Comparison of ENCODE assay signal across 9 cellular contexts in the genomic region with DNA sequence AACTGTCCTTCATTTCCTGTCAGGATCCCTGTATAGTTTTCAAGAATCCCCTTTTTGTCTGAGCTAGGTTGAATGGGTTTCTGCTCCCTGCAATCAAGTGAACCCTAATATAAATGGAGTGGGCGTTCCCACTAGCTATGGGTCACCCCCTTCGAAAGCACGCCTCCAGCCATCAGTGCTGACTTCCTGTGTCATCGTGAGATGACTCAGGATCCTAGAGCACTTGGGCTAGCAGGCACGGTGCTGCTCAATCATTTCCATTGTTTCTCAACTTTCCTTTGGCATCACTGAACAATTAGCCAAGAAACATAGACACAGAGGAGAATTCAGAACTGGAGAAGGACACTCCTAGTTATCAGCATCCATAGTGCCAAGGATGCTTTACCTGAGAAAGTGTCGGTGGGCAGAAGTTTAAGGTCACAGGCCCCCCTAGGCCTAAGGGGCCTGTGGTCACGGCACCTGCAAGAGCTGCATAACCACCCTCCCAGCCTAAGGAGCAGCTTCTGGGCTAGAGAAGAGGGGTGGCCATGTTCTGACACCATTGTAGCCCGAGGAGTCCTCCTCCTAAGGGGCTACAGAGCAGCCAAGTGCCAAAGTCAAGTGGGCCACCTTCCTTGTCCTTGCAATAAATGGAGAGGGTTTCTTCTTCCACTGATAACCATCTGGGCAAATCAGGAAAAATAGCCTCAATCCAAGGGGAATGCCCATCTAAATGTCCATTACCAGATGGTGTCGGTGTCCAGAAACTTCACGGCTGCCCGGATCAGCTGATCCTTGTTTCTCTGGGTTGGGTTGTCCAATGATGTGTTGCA. TPM values are rescaled to one million over a fixed set of nuclear protein-coding genes. Genes with fewer than 3 reads are reported as not detected.
DNase-seq lines count a peak whose midpoint lies in the region; ATAC-seq, FAIRE-seq and TF ChIP-seq lines count a peak whose summit lies in the region.
"Had no signal": no experiment of that assay in that cellular context is flagged by ENCODE, and none has a peak within 500 bp of the region (broad histone marks: within the 10 kb centered on the region; RNA-seq: fewer than 3 reads in every experiment).

No MANE protein-coding gene starts in this region.

- no peaks in the 10 kb centered on the region for H3K79me2 ChIP-seq in endothelial cell of umbilical vein (ENCODE audit: control insufficient read depth, insufficient read depth, low read length)

- no peak overlapping the region for H2BK15ac ChIP-seq in IMR-90 (ENCODE audit: low read depth, low read length)

- peak overlapping the region in 1 of 2 experiments; percentile 32; a peak in 1 of 4 replicates for H4K8ac ChIP-seq in IMR-90 (ENCODE audit: low read depth in 2 of 2, low read length in 2 of 2)

- H3K4me3 ChIP-seq in left ventricle myocardium inferior (no peak overlapping the region), right atrium auricular region (no peak overlapping the region), IMR-90 (ENCODE audit: insufficient read depth, low read depth, low read length) (no peak overlapping the region), endothelial cell of umbilical vein (replicated peaks in 1 of 3; ENCODE audit: insufficient read depth in 1 of 3, low read depth in 1 of 3, low read length in 3 of 3) (no peak overlapping the region)

- peak overlapping the region; percentile 49 for H2AK9ac ChIP-seq in IMR-90 (replicated peaks; ENCODE audit: low read depth, low read length, poor library complexity)

- ATAC-seq in IMR-90 (ENCODE audit: low read depth) (peak; percentile 68), GM19328 (IDR thresholded peaks at IDR 0.05; ENCODE audit: unreplicated experiment) (no peak), GM21515 (IDR thresholded peaks at IDR 0.05; ENCODE audit: unreplicated experiment) (no peak)

- H3K4me1 ChIP-seq in left ventricle myocardium inferior (peaks cover 56% of the 10 kb centered on the region), right atrium auricular region (peaks cover 0 to 35% of the 10 kb centered on the region in 2 donors), IMR-90 (ENCODE audit: control insufficient read depth, insufficient read depth, low read length) (peaks cover 6% of the 10 kb centered on the region; the same call in 1 of the 2 replicates), endothelial cell of umbilical vein (ENCODE audit: control insufficient read depth, extremely low read depth, insufficient read depth, low read length) (no peaks in the 10 kb centered on the region)

- H3K27me3 ChIP-seq in left ventricle myocardium inferior (ENCODE audit: low read depth) (no peaks in the 10 kb centered on the region), right atrium auricular region (no peaks in the 10 kb centered on the region), IMR-90 (ENCODE audit: control insufficient read depth, insufficient read depth, low read length) (no peaks in the 10 kb centered on the region), endothelial cell of umbilical vein (ENCODE audit: control insufficient read depth in 2 of 2, insufficient read depth in 2 of 2, low read length in 2 of 2) (no peaks in the 10 kb centered on the region)

- H3K9ac ChIP-seq in IMR-90 (ENCODE audit: low read depth, low read length): no peak overlapping the region
- no peak overlapping the region for H3K9ac ChIP-seq in endothelial cell of umbilical vein (replicated peaks; ENCODE audit: extremely low read depth, insufficient read depth, low read length)

- DNase-seq in left ventricle myocardium inferior (no peak), right atrium auricular region (ENCODE audit: low spot score) (no peak), IMR-90 (peak; percentile 59), endothelial cell of umbilical vein (ENCODE audit: low read depth, low spot score) (peak; percentile 19), substantia nigra (lab: John Stamatoyannopoulos, UW) (peak in 2 of 49 donors; percentile 6 to 15), NCI-H2081 treated with DMSO at 0.1 percent for 48 hours (lab: John Stamatoyannopoulos, UW) (no peak)

- WGBS in IMR-90 (ENCODE audit: extremely low coverage in 2 of 2, insufficient read length in 1 of 2), 2 experiments: 56% methylated on average over 5 of the region's 11 CpGs; no CpG with 5 or more reads in 1 of the 2 experiments

- H4K5ac ChIP-seq in IMR-90 (ENCODE audit: low read depth, low read length): no peak overlapping the region

- no peak overlapping the region for H3K18ac ChIP-seq in IMR-90 (ENCODE audit: low read depth, low read length)

- peak overlapping the region; percentile 90 for H3K27ac ChIP-seq in left ventricle myocardium inferior (replicated peaks)
- H3K27ac ChIP-seq in right atrium auricular region: peak overlapping the region in 1 of 2 donors; percentile 79
- H3K27ac ChIP-seq in IMR-90 (ENCODE audit: insufficient read depth, low read length): no peak overlapping the region
- no peak overlapping the region for H3K27ac ChIP-seq in endothelial cell of umbilical vein (ENCODE audit: insufficient read depth, low read depth, low read length)
- H3K27ac ChIP-seq in substantia nigra (ENCODE audit: low read depth, low read length, poor library complexity, severe bottlenecking): peak overlapping the region; percentile 61

- BruUV-seq in IMR-90 (replicated peaks; lab: Mats Ljungman, UMichigan) (no TSS peak), endothelial cell of umbilical vein (replicated peaks; lab: Mats Ljungman, UMichigan) (no TSS peak)

- H4K20me1 ChIP-seq in IMR-90 (ENCODE audit: insufficient read depth, low read length): no peaks in the 10 kb centered on the region; the same call in 1 of the 2 replicates
- no peaks in the 10 kb centered on the region for H4K20me1 ChIP-seq in endothelial cell of umbilical vein (replicated peaks; ENCODE audit: control insufficient read depth, extremely low read depth, insufficient read depth, low read length)

- peaks cover 6 to 25% of the 10 kb centered on the region in 2 experiments; a peak in 1 of 4 replicates for H3K79me1 ChIP-seq in IMR-90 (ENCODE audit: low read depth in 1 of 2, low read length in 2 of 2)

- intact Hi-C loops in left ventricle myocardium inferior (cut with micrococcal nuclease): loop anchor here (10.0 kb wide), 1 partner anchor 351 kb away; no protein-coding TSS in a partner anchor
- intact Hi-C loops in IMR-90 (cut with micrococcal nuclease): loop anchor here (5.0 kb wide), 1 partner anchor 34 kb away; no protein-coding TSS in a partner anchor
- intact Hi-C loops in endothelial cell of umbilical vein (cut with micrococcal nuclease): no loop called here

- TF ChIP-seq CTCF in left ventricle myocardium inferior (IDR thresholded peaks at IDR 0.05; ENCODE audit: borderline replicate concordance): no peak
- no peak for TF ChIP-seq CTCF in right atrium auricular region (IDR thresholded peaks at IDR 0.05)
- no peak for TF ChIP-seq CTCF in IMR-90 (conservative IDR thresholded peaks at IDR 0.05; ENCODE audit: low read depth, low read length)
- TF ChIP-seq CTCF in endothelial cell of umbilical vein (IDR thresholded peaks at IDR 0.05; ENCODE audit: extremely low read depth in 1 of 2, insufficient read depth in 1 of 2, low read depth in 1 of 2, low read length in 2 of 2): no peak

- no peak overlapping the region for H3K56ac ChIP-seq in IMR-90 (ENCODE audit: extremely low read depth, insufficient read depth, low read length)

- no peak for TF ChIP-seq POLR2A in IMR-90 (IDR thresholded peaks at IDR 0.05; ENCODE audit: low read depth, low read length)
- TF ChIP-seq POLR2A in endothelial cell of umbilical vein (IDR thresholded peaks at IDR 0.05; ENCODE audit: low read depth, low read length): no peak

- CTCF ChIA-PET in IMR-90 (lab: Yijun Ruan, JAX) (no interaction called here), endothelial cell of umbilical vein (lab: Charles Lee) (interaction anchor here (1.0 to 2.0 kb wide), 4 partner anchors 8 to 345 kb away, joined by 3 to 7 read pairs (median 4); no protein-coding TSS in a partner anchor)

- H3K4ac ChIP-seq in IMR-90 (ENCODE audit: low read depth, low read length): peak overlapping the region; percentile 58; the same call in 1 of the 2 replicates

- no peak overlapping the region for H2BK20ac ChIP-seq in IMR-90 (ENCODE audit: low read depth, low read length)

- no peaks in the 10 kb centered on the region for H3K9me3 ChIP-seq in left ventricle myocardium inferior (replicated peaks)
- H3K9me3 ChIP-seq in right atrium auricular region: no peaks in the 10 kb centered on the region
- no peaks in the 10 kb centered on the region for H3K9me3 ChIP-seq in IMR-90 (ENCODE audit: control insufficient read depth, insufficient read depth, low read length)
- H3K9me3 ChIP-seq in endothelial cell of umbilical vein (replicated peaks; ENCODE audit: control insufficient read depth, insufficient read depth, low read length): no peaks in the 10 kb centered on the region

- POLR2A ChIA-PET in IMR-90 (lab: Charles Lee; ENCODE audit: unreplicated experiment): no interaction called here
- POLR2A ChIA-PET in endothelial cell of umbilical vein (lab: Charles Lee): no interaction called here

- dilution Hi-C loops in IMR-90 (cut with HindIII; ENCODE audit: low sequenced_read_pairs, unreplicated experiment) (no loop called here), endothelial cell of umbilical vein (cut with MboI; ENCODE audit: extremely low pct_ligation_motif_present, low sequenced_read_pairs) (loop anchor here (25.0 kb wide), 1 partner anchor 139 kb away; no protein-coding TSS in a partner anchor)

- 0 out of 2 replicates have a peak overlapping the region, but pooled peaks have one; percentile 11 for H3K14ac ChIP-seq in IMR-90 (replicated peaks; ENCODE audit: low read depth, low read length)

- H2AFZ ChIP-seq in IMR-90 (replicated peaks; ENCODE audit: low read length, poor library complexity) (peak overlapping the region; percentile 59), endothelial cell of umbilical vein (ENCODE audit: low read depth, low read length) (no peak overlapping the region)

- FAIRE-seq in endothelial cell of umbilical vein (lab: Jason Lieb, UNC): peak; percentile 81
- FAIRE-seq: D721Med had no signal

- no peak overlapping the region for H2BK120ac ChIP-seq in IMR-90 (ENCODE audit: low read depth, low read length)

- TF ChIP-seq RAD21 in IMR-90 (IDR thresholded peaks at IDR 0.05; ENCODE audit: low read length): no peak

- H3K36me3 ChIP-seq in left ventricle myocardium inferior (peaks cover 11% of the 10 kb centered on the region), right atrium auricular region (peaks cover 5% of the 10 kb centered on the region), IMR-90 (ENCODE audit: control insufficient read depth, insufficient read depth, low read length) (peaks cover 10% of the 10 kb centered on the region), endothelial cell of umbilical vein (ENCODE audit: control insufficient read depth in 2 of 2, extremely low read depth in 1 of 2, insufficient read depth in 2 of 2, low read length in 2 of 2) (peaks cover 0 to 5% of the 10 kb centered on the region in 2 experiments)

- peak overlapping the region; percentile 36; the same call in 1 of the 2 replicates for H2AK5ac ChIP-seq in IMR-90 (ENCODE audit: low read depth, low read length)

- H3K9me1 ChIP-seq in IMR-90 (ENCODE audit: insufficient read depth, low read length) (peaks cover 27% of the 10 kb centered on the region), endothelial cell of umbilical vein (replicated peaks; ENCODE audit: control insufficient read depth, extremely low read depth, insufficient read depth, low read length) (no peaks in the 10 kb centered on the region)

- in situ Hi-C loops in IMR-90 (cut with MboI; ENCODE audit: low sequenced_read_pairs): no loop called here

- no peak overlapping the region for H3K23ac ChIP-seq in IMR-90 (ENCODE audit: low read depth, low read length)

- H4K91ac ChIP-seq in IMR-90 (ENCODE audit: insufficient read depth, low read depth, low read length): no peak overlapping the region

- peak overlapping the region; percentile 32 for H2BK5ac ChIP-seq in IMR-90 (ENCODE audit: low read depth, low read length, poor library complexity, severe bottlenecking)

- no peak overlapping the region for H3K4me2 ChIP-seq in IMR-90 (ENCODE audit: low read depth, low read length)
- H3K4me2 ChIP-seq in endothelial cell of umbilical vein (ENCODE audit: insufficient read depth, low read length): no peak overlapping the region

RNA-seq across cellular contexts. Expression of gene ATPAF2, which starts 13.2 kb away (rescaled TPM):
- total RNA-seq in left ventricle myocardium inferior (37.5 TPM), right atrium auricular region (10 to 100 TPM; 11.1 to 47.0 TPM), IMR-90 (2012; rRNA removed) (14.2 and 27.6 TPM in 2 replicates), endothelial cell of umbilical vein (32.1 and 35.7 TPM in 2 replicates)
- polyA plus RNA-seq in IMR-90 (2012; rRNA removed) (19.5 and 21.9 TPM in 2 replicates), endothelial cell of umbilical vein (23.2 and 27.3 TPM in 2 replicates)
- 28.8 and 54.4 TPM in 2 replicates for polyA plus RNA-seq in IMR-90 (2012; cell fraction: cytosol; rRNA removed)
- 31.6 and 48.8 TPM in 2 replicates for polyA plus RNA-seq in IMR-90 (2012; cell fraction: nucleus; rRNA removed; ENCODE audit: low replicate concordance)
- polyA plus RNA-seq in endothelial cell of umbilical vein (2011; cell fraction: cytosol; rRNA removed): 14.2 and 17.9 TPM in 2 replicates
- polyA plus RNA-seq in endothelial cell of umbilical vein (2011; cell fraction: nucleus; rRNA removed): 41.6 and 51.2 TPM in 2 replicates
- 16.5 and 19.2 TPM in 2 replicates for polyA plus RNA-seq in endothelial cell of umbilical vein (2012)
- 19.4 and 19.5 TPM in 2 replicates for polyA minus RNA-seq in endothelial cell of umbilical vein
- 13.7 TPM for polyA minus RNA-seq in endothelial cell of umbilical vein (2011; cell fraction: cytosol; rRNA and poly(A)+ RNA removed)
- 22.6 and 28.6 TPM in 2 replicates for polyA minus RNA-seq in endothelial cell of umbilical vein (2011; cell fraction: nucleus; rRNA and poly(A)+ RNA removed)

RNA-seq across cellular contexts. Expression of gene GID4, which starts 13.4 kb away (rescaled TPM):
- 18.0 TPM for total RNA-seq in left ventricle myocardium inferior
- 10 to 100 TPM; 14.0 to 22.1 TPM for total RNA-seq in right atrium auricular region
- total RNA-seq in IMR-90 (2012; rRNA removed): 3.9 and 5.0 TPM in 2 replicates
- polyA plus RNA-seq in IMR-90 (2012; rRNA removed): 4.2 and 5.6 TPM in 2 replicates
- 3.1 and 3.3 TPM in 2 replicates for polyA plus RNA-seq in IMR-90 (2012; cell fraction: cytosol; rRNA removed)
- polyA plus RNA-seq in IMR-90 (2012; cell fraction: nucleus; rRNA removed; ENCODE audit: low replicate concordance): 2.6 and 5.1 TPM in 2 replicates
- 10.1 and 11.3 TPM in 2 replicates for total RNA-seq in endothelial cell of umbilical vein
- 5.9 and 6.4 TPM in 2 replicates for polyA plus RNA-seq in endothelial cell of umbilical vein
- 5.9 and 6.8 TPM in 2 replicates for polyA plus RNA-seq in endothelial cell of umbilical vein (2011; cell fraction: cytosol; rRNA removed)
- polyA plus RNA-seq in endothelial cell of umbilical vein (2011; cell fraction: nucleus; rRNA removed): 4.4 and 4.8 TPM in 2 replicates
- 10.2 and 10.7 TPM in 2 replicates for polyA plus RNA-seq in endothelial cell of umbilical vein (2012)
- 12.5 and 13.9 TPM in 2 replicates for polyA minus RNA-seq in endothelial cell of umbilical vein
- polyA minus RNA-seq in endothelial cell of umbilical vein (2011; cell fraction: cytosol; rRNA and poly(A)+ RNA removed): 8.3 TPM
- 4.6 and 4.7 TPM in 2 replicates for polyA minus RNA-seq in endothelial cell of umbilical vein (2011; cell fraction: nucleus; rRNA and poly(A)+ RNA removed)

RNA-seq across cellular contexts. Expression of gene DRC3, which starts 53.1 kb away (rescaled TPM):
- 1.7 TPM for total RNA-seq in left ventricle myocardium inferior
- 1 to 10 TPM in 1 of 2 donors, under 1 TPM in 1; 0.94 to 1.7 TPM for total RNA-seq in right atrium auricular region
- 0.28 and 0.72 TPM in 2 replicates for total RNA-seq in IMR-90 (2012; rRNA removed)
- polyA plus RNA-seq in IMR-90 (2012; rRNA removed): 0.23 and 0.55 TPM in 2 replicates
- 0.12 and 0.30 TPM in 2 replicates for polyA plus RNA-seq in IMR-90 (2012; cell fraction: cytosol; rRNA removed)
- 1.1 and 1.8 TPM in 2 replicates for polyA plus RNA-seq in IMR-90 (2012; cell fraction: nucleus; rRNA removed; ENCODE audit: low replicate concordance)
- total RNA-seq in endothelial cell of umbilical vein: 1.6 and 2.3 TPM in 2 replicates
- polyA plus RNA-seq in endothelial cell of umbilical vein: 1.9 and 2.9 TPM in 2 replicates
- polyA plus RNA-seq in endothelial cell of umbilical vein (2011; cell fraction: cytosol; rRNA removed): 1.0 and 1.7 TPM in 2 replicates
- polyA plus RNA-seq in endothelial cell of umbilical vein (2011; cell fraction: nucleus; rRNA removed): 11.9 and 12.5 TPM in 2 replicates
- 2.0 and 2.9 TPM in 2 replicates for polyA plus RNA-seq in endothelial cell of umbilical vein (2012)
- polyA minus RNA-seq in endothelial cell of umbilical vein: 4.0 and 5.1 TPM in 2 replicates
- polyA minus RNA-seq in endothelial cell of umbilical vein (2011; cell fraction: cytosol; rRNA and poly(A)+ RNA removed): not detected
- polyA minus RNA-seq in endothelial cell of umbilical vein (2011; cell fraction: nucleus; rRNA and poly(A)+ RNA removed): 3.3 and 3.7 TPM in 2 replicates

RNA-seq across cellular contexts. Expression of gene TOM1L2, which starts 53.6 kb away (rescaled TPM):
- total RNA-seq in left ventricle myocardium inferior (284 TPM), right atrium auricular region (100 to 1,000 TPM; 186 to 347 TPM), IMR-90 (2012; rRNA removed) (23.3 and 34.4 TPM in 2 replicates), endothelial cell of umbilical vein (37.6 and 41.5 TPM in 2 replicates)
- polyA plus RNA-seq in IMR-90 (2012; rRNA removed) (51.7 and 54.3 TPM in 2 replicates), endothelial cell of umbilical vein (31.7 and 36.0 TPM in 2 replicates)
- 33.4 and 54.4 TPM in 2 replicates for polyA plus RNA-seq in IMR-90 (2012; cell fraction: cytosol; rRNA removed)
- polyA plus RNA-seq in IMR-90 (2012; cell fraction: nucleus; rRNA removed; ENCODE audit: low replicate concordance): 144 and 187 TPM in 2 replicates
- 28.1 and 28.9 TPM in 2 replicates for polyA plus RNA-seq in endothelial cell of umbilical vein (2011; cell fraction: cytosol; rRNA removed)
- 76.4 and 76.9 TPM in 2 replicates for polyA plus RNA-seq in endothelial cell of umbilical vein (2011; cell fraction: nucleus; rRNA removed)
- polyA plus RNA-seq in endothelial cell of umbilical vein (2012): 39.4 and 40.0 TPM in 2 replicates
- 56.4 and 57.2 TPM in 2 replicates for polyA minus RNA-seq in endothelial cell of umbilical vein
- polyA minus RNA-seq in endothelial cell of umbilical vein (2011; cell fraction: cytosol; rRNA and poly(A)+ RNA removed): 9.5 TPM
- 39.0 and 39.2 TPM in 2 replicates for polyA minus RNA-seq in endothelial cell of umbilical vein (2011; cell fraction: nucleus; rRNA and poly(A)+ RNA removed)

Comparison
In these comparisons a context has a peak if more than half of its experiments do, and no peak if none do; other contexts are left out.
1. DNase-seq: peak in IMR-90 (single experiment) and endothelial cell of umbilical vein (single experiment); none in left ventricle myocardium inferior (single experiment), right atrium auricular region (single experiment) and NCI-H2081 treated with DMSO at 0.1 percent for 48 hours (single experiment).
2. H3K27ac ChIP-seq: peak in left ventricle myocardium inferior (single experiment) and substantia nigra (single experiment); none in IMR-90 (single experiment) and endothelial cell of umbilical vein (single experiment).